Comparison of ENCODE assay signal across 19 cellular contexts in the genomic region with DNA sequence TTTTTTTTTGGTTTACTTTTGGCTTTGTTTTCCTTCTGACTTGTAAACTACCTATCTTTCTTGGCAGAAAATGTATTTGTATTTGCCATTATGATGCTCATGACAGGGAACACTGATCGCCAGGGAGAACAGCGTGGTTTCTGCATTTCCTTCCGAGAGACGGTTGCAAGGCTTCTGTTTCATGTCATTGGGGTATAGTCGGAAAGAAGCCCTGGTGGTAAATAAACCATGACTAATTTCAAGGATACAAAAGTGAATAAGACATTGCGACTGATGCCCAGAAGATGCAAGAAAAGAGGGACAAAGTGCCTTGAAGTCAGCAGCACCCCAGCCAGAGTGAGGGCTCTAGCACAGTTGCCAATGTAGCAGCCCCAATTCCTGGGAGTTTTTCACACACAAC. TPM values are rescaled to one million over a fixed set of nuclear protein-coding genes. Genes with fewer than 3 reads are reported as not detected.
A peak's percentile ranks its signal among the peaks of the same experiment; 100 is the strongest.
DNase-seq lines count a peak whose midpoint lies in the region; ATAC-seq and TF ChIP-seq lines count a peak whose summit lies in the region.
"Had no signal": no experiment of that assay in that cellular context is flagged by ENCODE, and none has a peak within 500 bp of the region (broad histone marks: within the 10 kb centered on the region; RNA-seq: fewer than 3 reads in every experiment).

No MANE protein-coding gene starts in this region.

- peak overlapping the region; percentile 69 for H3K27ac ChIP-seq in VCaP
- H3K27ac ChIP-seq in spleen, result peak overlapping the region in 5 of 8 donors; percentile 24 to 92 (median 56)
- H3K27ac ChIP-seq: 22Rv1 had no signal

- TF ChIP-seq POLR2A in spleen (IDR thresholded peaks at IDR 0.05), result no peak

- H3K36me3 ChIP-seq in spleen, result no peaks in the 10 kb centered on the region
- H3K36me3 ChIP-seq: MG63, Peyer's patch had no signal

- H3K27ac Mint-ChIP-seq in activated CD4-positive, alpha-beta T cell treated with anti-CD3 and anti-CD28 coated beads, Interleukin-2, amount 10 ng/mL, durations not matched to agents 24 days and 14 days, result peak overlapping the region; percentile 6
- H3K27ac Mint-ChIP-seq: CD8-positive, alpha-beta memory T cell had no signal

- peaks cover 0 to 63% (median 38%) of the 10 kb centered on the region in 6 donors for H3K4me1 ChIP-seq in spleen
- H3K4me1 ChIP-seq: Peyer's patch had no signal

- H3K9me3 Mint-ChIP-seq in activated CD4-positive, alpha-beta T cell treated with anti-CD3 and anti-CD28 coated beads, Interleukin-2, amount 10 ng/mL, durations not matched to agents 24 days and 14 days, result no peaks in the 10 kb centered on the region
- H3K9me3 Mint-ChIP-seq: CD8-positive, alpha-beta memory T cell had no signal

- peaks cover 18% of the 10 kb centered on the region for H3K4me1 Mint-ChIP-seq in activated CD4-positive, alpha-beta T cell treated with anti-CD3 and anti-CD28 coated beads, Interleukin-2, amount 10 ng/mL, durations not matched to agents 24 days and 14 days
- H3K4me1 Mint-ChIP-seq: CD8-positive, alpha-beta memory T cell had no signal

- H3K4me3 ChIP-seq in spleen, result no peak overlapping the region
- H3K4me3 ChIP-seq: MG63, Peyer's patch had no signal

- H3K27me3 ChIP-seq in spleen (replicated peaks in 1 of 7), result no peaks in the 10 kb centered on the region
- H3K27me3 ChIP-seq: Peyer's patch had no signal

- H3K9me3 ChIP-seq in spleen, result no peaks in the 10 kb centered on the region
- H3K9me3 ChIP-seq: MG63, Peyer's patch had no signal

- WGBS in spleen, 5 donors, result 22 to 43% (median 29%) methylated on average over 6 of the region's 6 CpGs

- H3K27me3 Mint-ChIP-seq in activated CD4-positive, alpha-beta T cell treated with anti-CD3 and anti-CD28 coated beads, Interleukin-2, amount 10 ng/mL, durations not matched to agents 24 days and 14 days, result peaks cover 11% of the 10 kb centered on the region

- H3K4me3 Mint-ChIP-seq in activated CD4-positive, alpha-beta T cell treated with anti-CD3 and anti-CD28 coated beads, Interleukin-2, amount 10 ng/mL, durations not matched to agents 24 days and 14 days, result no peak overlapping the region
- H3K4me3 Mint-ChIP-seq: CD8-positive, alpha-beta memory T cell had no signal

- ATAC-seq in GM21528 (IDR thresholded peaks at IDR 0.05; ENCODE audit: low FRiP score, unreplicated experiment), result no peak
- no peak for ATAC-seq in HG03521 (IDR thresholded peaks at IDR 0.05; ENCODE audit: unreplicated experiment)
- ATAC-seq in GM19455 (IDR thresholded peaks at IDR 0.05; ENCODE audit: unreplicated experiment), result no peak

- no peaks in the 10 kb centered on the region for H3K36me3 Mint-ChIP-seq in activated CD4-positive, alpha-beta T cell treated with anti-CD3 and anti-CD28 coated beads, Interleukin-2, amount 10 ng/mL, durations not matched to agents 24 days and 14 days (ENCODE audit: low read depth)

- intact Hi-C loops in activated CD4-positive, alpha-beta T cell treated with anti-CD3 and anti-CD28 coated beads, Interleukin-2, amount 10 ng/mL, durations not matched to agents 24 days and 14 days (cut with micrococcal nuclease), result no loop called here
- intact Hi-C loops in spleen (cut with DNase I; ENCODE audit: low total_unique reads), result no loop called here

- DNase-seq in activated CD4-positive, alpha-beta T cell treated with anti-CD3 and anti-CD28 coated beads, Interleukin-2, amount 10 ng/mL, durations not matched to agents 24 days and 14 days, result no peak
- no peak for DNase-seq in activated CD4-positive, alpha-beta T cell treated with anti-CD3 and anti-CD28 coated beads for 4 hours
- peak; percentile 18 for DNase-seq in GDM1 (lab: John Stamatoyannopoulos, UW)
- no peak for DNase-seq in spleen
- DNase-seq: CD8-positive, alpha-beta memory T cell; DMS79; H7; MG63; NCI-H1092; NCI-H2081 treated with DMSO at 0.1 percent for 48 hours; NCI-H2227 treated with DMSO at 0.1 percent for 48 hours; NCI-H524; Peyer's patch; SHP77 had no signal

- TF ChIP-seq CTCF in VCaP (conservative IDR thresholded peaks at IDR 0.05) (no peak), spleen (IDR thresholded peaks at IDR 0.05 in 8 of 11, conservative IDR thresholded peaks at IDR 0.05 in 3 of 11) (no peak)

RNA-seq across cellular contexts. Expression of a gene that starts 4.2 kb away (rescaled TPM):
- 0.07 and 0.12 TPM in 2 replicates for total RNA-seq in activated CD4-positive, alpha-beta T cell treated with anti-CD3 and anti-CD28 coated beads, Interleukin-2, amount 10 ng/mL, durations not matched to agents 24 days and 14 days
- 1 to 10 TPM in 3 of 7 donors, under 1 TPM in 4; 0.26 to 2.7 (median 0.97) TPM for total RNA-seq in spleen
- under 1 TPM; 0.56 to 0.98 (median 0.64) TPM for polyA plus RNA-seq in spleen

RNA-seq across cellular contexts. Expression of a gene that starts 12.4 kb away (rescaled TPM):
- 1.3 and 1.5 TPM in 2 replicates for total RNA-seq in activated CD4-positive, alpha-beta T cell treated with anti-CD3 and anti-CD28 coated beads, Interleukin-2, amount 10 ng/mL, durations not matched to agents 24 days and 14 days
- total RNA-seq in spleen, result 10 to 100 TPM; 13.5 to 27.2 (median 15.6) TPM
- polyA plus RNA-seq in spleen, result 1 to 10 TPM; 4.6 to 8.7 (median 6.7) TPM
